In genomic region chr4:51901363-51901762, GRCh38 we compare ENCODE assay signal across 15 cellular contexts.
"Had no signal": no experiment of that assay in that cellular context is flagged by ENCODE, and none has a peak within 500 bp of the region (broad histone marks: within the 10 kb centered on the region; RNA-seq: fewer than 3 reads in every experiment).

No MANE protein-coding gene starts in this region.

- H3K9me3 Mint-ChIP-seq: activated CD8-positive, alpha-beta T cell treated with anti-CD3 and anti-CD28 coated beads for 36 hours; activated T-helper 1 cell treated with anti-CD3 and anti-CD28 coated beads, Interleukin-12 subunit alpha, Interleukin-12 subunit beta, Interleukin-2, Interleukin-4 antibody, amounts not matched to agents 30 ng/mL and 10 ng/mL and 1 ng/mL, durations not matched to agents 14 hours and 24 hours and 36 hours; stimulated activated memory B cell treated with anti-CD40 and anti-IgM and Interleukin-4, amounts not matched to agents 10 μg/mL and 1 μg/mL and 100 μg/mL, for 72 hours had no signal

- H3K27ac ChIP-seq: breast epithelium, foreskin keratinocyte, heart right ventricle, WERI-Rb-1 had no signal

- H3K27me3 Mint-ChIP-seq: activated CD8-positive, alpha-beta T cell treated with anti-CD3 and anti-CD28 coated beads for 36 hours; stimulated activated memory B cell treated with anti-CD40 and anti-IgM and Interleukin-4, amounts not matched to agents 10 μg/mL and 1 μg/mL and 100 μg/mL, for 72 hours had no signal

- H3K9me3 ChIP-seq: breast epithelium, heart right ventricle, tibial artery had no signal

- H3K4me1 ChIP-seq: breast epithelium, foreskin keratinocyte had no signal

- H3K27me3 ChIP-seq: breast epithelium, foreskin keratinocyte, heart right ventricle, tibial artery had no signal

- H3K36me3 ChIP-seq: breast epithelium had no signal

- H3K4me3 Mint-ChIP-seq: activated CD8-positive, alpha-beta T cell treated with anti-CD3 and anti-CD28 coated beads for 36 hours; activated T-helper 1 cell treated with anti-CD3 and anti-CD28 coated beads, Interleukin-12 subunit alpha, Interleukin-12 subunit beta, Interleukin-2, Interleukin-4 antibody, amounts not matched to agents 30 ng/mL and 10 ng/mL and 1 ng/mL, durations not matched to agents 14 hours and 24 hours and 36 hours; stimulated activated memory B cell treated with anti-CD40 and anti-IgM and Interleukin-4, amounts not matched to agents 10 μg/mL and 1 μg/mL and 100 μg/mL, for 72 hours had no signal

- H3K4me3 ChIP-seq: breast epithelium, heart right ventricle, tibial artery had no signal

- H3K27ac Mint-ChIP-seq: activated CD8-positive, alpha-beta T cell treated with anti-CD3 and anti-CD28 coated beads for 36 hours; activated T-helper 1 cell treated with anti-CD3 and anti-CD28 coated beads, Interleukin-12 subunit alpha, Interleukin-12 subunit beta, Interleukin-2, Interleukin-4 antibody, amounts not matched to agents 30 ng/mL and 10 ng/mL and 1 ng/mL, durations not matched to agents 14 hours and 24 hours and 36 hours; stimulated activated memory B cell treated with anti-CD40 and anti-IgM and Interleukin-4, amounts not matched to agents 10 μg/mL and 1 μg/mL and 100 μg/mL, for 72 hours had no signal

- DNase-seq: activated CD4-positive, alpha-beta T cell treated with anti-CD3 and anti-CD28 coated beads for 4 hours; activated CD8-positive, alpha-beta T cell treated with anti-CD3 and anti-CD28 coated beads for 36 hours; activated naive CD4-positive, alpha-beta T cell; aorta; foreskin keratinocyte; heart right ventricle; islet precursor cell; left ventricle myocardium superior; posterior cingulate gyrus; right cardiac atrium; tibial artery; WERI-Rb-1 had no signal

- ATAC-seq: activated CD8-positive, alpha-beta T cell treated with anti-CD3 and anti-CD28 coated beads for 36 hours; foreskin keratinocyte; left ventricle myocardium superior had no signal
